Comparison of ENCODE assay signal across 18 cellular contexts in genomic region chr5:111124793-111125192, GRCh38. TPM values are rescaled to one million over a fixed set of nuclear protein-coding genes. Genes with fewer than 3 reads are reported as not detected.
"Had no signal": no experiment of that assay in that cellular context is flagged by ENCODE, and none has a peak within 500 bp of the region (broad histone marks: within the 10 kb centered on the region; RNA-seq: fewer than 3 reads in every experiment).

No MANE protein-coding gene starts in this region.

- ATAC-seq: lower lobe of right lung; natural killer cell treated with Interleukin-12 subunit alpha and Interleukin-12 subunit beta and Interleukin-15 and Interleukin-18, amount 100 ng/mL, for 72 hours had no signal

- H3K4me1 ChIP-seq: esophagus squamous epithelium, lower lobe of right lung, tibial nerve had no signal

- FAIRE-seq: endothelial cell of umbilical vein, urothelium cell line had no signal

- H3K4me3 Mint-ChIP-seq: activated naive CD4-positive, alpha-beta T cell treated with anti-CD3 and anti-CD28 coated beads for 36 hours; dendritic cell treated with granulocyte-macrophage colony-stimulating factor and Interleukin-4, amounts not matched to agents 40 ng/mL and 50 ng/mL, for 4 days; natural killer cell treated with Interleukin-12 subunit alpha and Interleukin-12 subunit beta and Interleukin-15 and Interleukin-18, amount 100 ng/mL, for 72 hours had no signal

- H3K4me3 ChIP-seq: esophagus squamous epithelium, lower lobe of right lung, tibial nerve had no signal

- H3K27me3 Mint-ChIP-seq: dendritic cell treated with granulocyte-macrophage colony-stimulating factor and Interleukin-4, amounts not matched to agents 40 ng/mL and 50 ng/mL, for 4 days; natural killer cell treated with Interleukin-12 subunit alpha and Interleukin-12 subunit beta and Interleukin-15 and Interleukin-18, amount 100 ng/mL, for 72 hours had no signal

- H3K27ac Mint-ChIP-seq: activated naive CD4-positive, alpha-beta T cell treated with anti-CD3 and anti-CD28 coated beads for 36 hours; dendritic cell treated with granulocyte-macrophage colony-stimulating factor and Interleukin-4, amounts not matched to agents 40 ng/mL and 50 ng/mL, for 4 days; natural killer cell treated with Interleukin-12 subunit alpha and Interleukin-12 subunit beta and Interleukin-15 and Interleukin-18, amount 100 ng/mL, for 72 hours had no signal

- H3K27me3 ChIP-seq: esophagus squamous epithelium, tibial nerve had no signal

- DNase-seq: activated CD4-positive, alpha-beta T cell treated with anti-CD3 and anti-CD28 coated beads for 1 hour; activated CD4-positive, alpha-beta T cell treated with anti-CD3 and anti-CD28 coated beads, Interleukin-2, amount 50 U/mL, for 48 hours; activated naive CD4-positive, alpha-beta T cell treated with anti-CD3 and anti-CD28 coated beads for 36 hours; effector CD8-positive, alpha-beta T cell; esophagus squamous epithelium; lower lobe of right lung; retina; stimulated activated CD4-positive, alpha-beta T cell treated with anti-CD3 and anti-CD28 coated beads, Interleukin-12 subunit alpha, Interleukin-12 subunit beta, amount 100 ng/mL, for 4 hours; stimulated activated CD4-positive, alpha-beta T cell treated with anti-CD3 and anti-CD28 coated beads, Interleukin-1b, Interleukin-23, amount 100 ng/mL, for 48 hours; stimulated activated CD8-positive, alpha-beta memory T cell treated with anti-CD3 and anti-CD28 coated beads, Interleukin-4, amount 100 ng/mL, for 48 hours; stimulated activated naive CD4-positive, alpha-beta T cell treated with Interleukin-2 at 50 U/mL for 16 hours; T1000 had no signal

- H3K9me3 Mint-ChIP-seq: activated naive CD4-positive, alpha-beta T cell treated with anti-CD3 and anti-CD28 coated beads for 36 hours; dendritic cell treated with granulocyte-macrophage colony-stimulating factor and Interleukin-4, amounts not matched to agents 40 ng/mL and 50 ng/mL, for 4 days; natural killer cell treated with Interleukin-12 subunit alpha and Interleukin-12 subunit beta and Interleukin-15 and Interleukin-18, amount 100 ng/mL, for 72 hours had no signal

- H3K9me3 ChIP-seq: esophagus squamous epithelium, lower lobe of right lung, tibial nerve had no signal

- H3K27ac ChIP-seq: esophagus squamous epithelium, lower lobe of right lung, tibial nerve had no signal

RNA-seq across cellular contexts. Expression of gene TSLP, which starts 53.3 kb away (rescaled TPM):
- total RNA-seq: cerebellum; endothelial cell of umbilical vein; natural killer cell treated with Interleukin-12 subunit alpha and Interleukin-12 subunit beta and Interleukin-15 and Interleukin-18, amount 100 ng/mL, for 72 hours had no signal
- polyA plus RNA-seq: endothelial cell of umbilical vein had no signal
